ENCODE assay signal across 25 cellular contexts in genomic region chr12:73731658-73732057, GRCh38.
DNase-seq lines count a peak whose midpoint lies in the region; ATAC-seq and TF ChIP-seq lines count a peak whose summit lies in the region.
"Had no signal": no experiment of that assay in that cellular context is flagged by ENCODE, and none has a peak within 500 bp of the region (broad histone marks: within the 10 kb centered on the region; RNA-seq: fewer than 3 reads in every experiment).

No MANE protein-coding gene starts in this region.

- H3K9me3 ChIP-seq in A673 (ENCODE audit: low read depth, low read length, poor library complexity, severe bottlenecking), result no peaks in the 10 kb centered on the region
- H3K9me3 ChIP-seq in PC-3 (ENCODE audit: low read length), result no peaks in the 10 kb centered on the region
- H3K9me3 ChIP-seq: MG63 had no signal

- H3K27ac ChIP-seq in A673 (ENCODE audit: low read depth, low read length, poor library complexity, severe bottlenecking) (no peak overlapping the region), PC-3 (ENCODE audit: low read length) (no peak overlapping the region)
- H3K27ac ChIP-seq: C4-2B, SK-N-MC had no signal

- H3K27me3 ChIP-seq in A673 (replicated peaks; ENCODE audit: insufficient read depth, low read depth, low read length, poor library complexity), result no peaks in the 10 kb centered on the region
- H3K27me3 ChIP-seq in PC-3 (ENCODE audit: low read length), result no peaks in the 10 kb centered on the region
- H3K27me3 ChIP-seq: MG63 had no signal

- no peaks in the 10 kb centered on the region for H3K79me2 ChIP-seq in PC-3 (ENCODE audit: low read length)

- H3K36me3 ChIP-seq in A673 (ENCODE audit: insufficient read depth, low read length, poor library complexity, severe bottlenecking) (no peaks in the 10 kb centered on the region), PC-3 (ENCODE audit: low read depth, low read length) (no peaks in the 10 kb centered on the region)
- H3K36me3 ChIP-seq: MG63 had no signal

- peaks cover 9% of the 10 kb centered on the region for H3K4me1 ChIP-seq in A673 (ENCODE audit: insufficient read depth, low read length, poor library complexity, severe bottlenecking)
- 0 out of 2 replicates have a peak, but pooled peaks cover 3% of the 10 kb centered on the region for H3K4me1 ChIP-seq in PC-3 (ENCODE audit: insufficient read depth, low read length)

- H4K20me1 ChIP-seq in PC-3 (ENCODE audit: low read length), result no peaks in the 10 kb centered on the region

- CTCF ChIA-PET in A673 (lab: Charles Lee), result interaction anchor here (0.6 kb wide), 1 partner anchor 635 kb away, joined by 3 read pairs; no protein-coding TSS in a partner anchor
- CTCF ChIA-PET in PC-3 (lab: Charles Lee), result no interaction called here

- DNase-seq in A673 (ENCODE audit: low spot score) (peak; percentile 49), H4 (ENCODE audit: low spot score) (peak; percentile 6), PC-3 (peak; percentile 28), iris pigment epithelial cell (ENCODE audit: low read depth) (peak; percentile 16), iPS-NIHi11 (ENCODE audit: low spot score) (no peak), NCI-H345 treated with DMSO at 0.1 percent for 48 hours (lab: John Stamatoyannopoulos, UW; ENCODE audit: unreplicated experiment) (no peak), GM03348 (ENCODE audit: low spot score) (no peak)
- DNase-seq: CD8-positive, alpha-beta memory T cell; DMS 273 treated with DMSO at 0.1 percent for 48 hours; DND-41; Kasumi-1; MG63; NCI-H1105 treated with DMSO at 0.1 percent for 48 hours; NCI-H146; NCI-H1930; NCI-H2107; NCI-H446 treated with DMSO at 0.1 percent for 48 hours; NCI-H526; NCI-H82; SIG-M5 had no signal

- H3K4me2 ChIP-seq in PC-3 (ENCODE audit: low read length), result no peak overlapping the region

- TF ChIP-seq CTCF in A673 (conservative IDR thresholded peaks at IDR 0.05; ENCODE audit: low read depth, low read length) (no peak), PC-3 (conservative IDR thresholded peaks at IDR 0.05; ENCODE audit: low read depth, low read length) (no peak)

- intact Hi-C loops in A673 (cut with micrococcal nuclease; ENCODE audit: unreplicated experiment) (no loop called here), PC-3 (cut with micrococcal nuclease) (no loop called here)

- ATAC-seq in PC-3 (peak; percentile 66), GM18519 (IDR thresholded peaks at IDR 0.05; ENCODE audit: low FRiP score, unreplicated experiment) (no peak)
- ATAC-seq: K562, Panc1 had no signal

- no peaks in the 10 kb centered on the region for H3F3A ChIP-seq in PC-3 (ENCODE audit: low read length, unreplicated experiment)

- H3K9ac ChIP-seq in PC-3 (ENCODE audit: low read length), result no peak overlapping the region

- H3K4me3 ChIP-seq in A673 (ENCODE audit: low read depth, low read length, poor library complexity, severe bottlenecking) (no peak overlapping the region), PC-3 (ENCODE audit: low read length) (no peak overlapping the region)
- H3K4me3 ChIP-seq: K562, MG63, SK-N-MC had no signal

- BruUV-seq in A673 (replicated peaks; lab: Mats Ljungman, UMichigan) (no TSS peak), PC-3 (replicated peaks; lab: Mats Ljungman, UMichigan) (no TSS peak)

- POLR2A ChIA-PET in A673 (lab: Charles Lee; ENCODE audit: low non-redundant PET) (no interaction called here), PC-3 (lab: Charles Lee; ENCODE audit: unreplicated experiment) (no interaction called here)

- H3K9me2 ChIP-seq in PC-3 (replicated peaks; ENCODE audit: low read length), result no peaks in the 10 kb centered on the region

- no peak overlapping the region for H2AFZ ChIP-seq in PC-3 (ENCODE audit: low read length)

Comparison
In these comparisons a context has a peak if more than half of its experiments do, and no peak if none do; other contexts are left out.
1. DNase-seq: peak in A673 (single experiment), H4 (single experiment), PC-3 (single experiment) and iris pigment epithelial cell (single experiment); none in iPS-NIHi11 (single experiment), NCI-H345 treated with DMSO at 0.1 percent for 48 hours (single experiment) and GM03348 (single experiment).